8 cellular contexts compared by ENCODE assay signal in the genomic region with DNA sequence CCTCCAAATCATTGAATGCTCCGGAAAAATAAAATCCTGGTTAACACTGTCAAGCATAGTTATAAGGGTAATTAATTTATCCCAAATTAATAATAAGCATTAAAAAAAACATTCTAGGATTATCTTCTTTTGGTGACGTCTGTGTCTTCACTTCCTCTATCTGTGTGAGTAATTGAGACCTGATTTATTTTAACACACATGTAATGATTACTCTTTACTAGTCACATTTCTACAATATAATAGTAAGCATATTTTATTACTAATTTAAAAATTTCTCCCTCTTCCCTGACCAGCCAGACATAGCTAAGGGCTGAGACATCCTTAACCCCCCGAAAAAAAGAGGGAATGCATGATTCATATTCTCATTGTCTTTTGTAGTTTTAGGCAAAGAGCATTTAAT. TPM values are rescaled to one million over a fixed set of nuclear protein-coding genes. Genes with fewer than 3 reads are reported as not detected.
DNase-seq lines count a peak whose midpoint lies in the region; ATAC-seq, FAIRE-seq and TF ChIP-seq lines count a peak whose summit lies in the region.

No MANE protein-coding gene starts in this region.

- H3K9me3 ChIP-seq in heart right ventricle (peaks cover 0 to 19% (median 3%) of the 10 kb centered on the region in 11 donors), right atrium auricular region (peaks cover 0 to 4% of the 10 kb centered on the region in 2 donors), iPS-15b (ENCODE audit: control insufficient read depth, insufficient read depth, low read length) (peaks cover 5% of the 10 kb centered on the region), upper lobe of left lung (peaks cover 0 to 8% (median 2%) of the 10 kb centered on the region in 4 donors)

- H3K36me3 ChIP-seq in heart right ventricle (no peaks in the 10 kb centered on the region), right atrium auricular region (no peaks in the 10 kb centered on the region), iPS-15b (ENCODE audit: control insufficient read depth, insufficient read depth, low read length) (no peaks in the 10 kb centered on the region), upper lobe of left lung (no peaks in the 10 kb centered on the region)

- no peak for TF ChIP-seq POLR2A in upper lobe of left lung (IDR thresholded peaks at IDR 0.05)

- 60 to 64% methylated on average over 3 of the region's 3 CpGs for WGBS in heart right ventricle, 2 donors
- WGBS in upper lobe of left lung, 2 donors, result 59 to 68% methylated on average over 3 of the region's 3 CpGs

- H3K27ac ChIP-seq in heart right ventricle (peak overlapping the region in 4 of 10 donors; percentile 98 to 99 (median 99)), right atrium auricular region (no peak overlapping the region), upper lobe of left lung (peak overlapping the region in 1 of 4 donors; percentile 100)

- TF ChIP-seq CTCF in heart right ventricle (IDR thresholded peaks at IDR 0.05), result no peak
- TF ChIP-seq CTCF in right atrium auricular region (IDR thresholded peaks at IDR 0.05), result no peak
- TF ChIP-seq CTCF in WI38 (IDR thresholded peaks at IDR 0.05; ENCODE audit: low read depth, low read length), result no peak
- no peak for TF ChIP-seq CTCF in upper lobe of left lung (IDR thresholded peaks at IDR 0.05)
- TF ChIP-seq CTCF in D721Med (IDR thresholded peaks at IDR 0.05; ENCODE audit: insufficient read depth, missing control alignments), result no peak

- H3K4me3 ChIP-seq in heart right ventricle, result peak overlapping the region in 9 of 10 donors; percentile 80 to 97 (median 90)
- H3K4me3 ChIP-seq in right atrium auricular region, result peak overlapping the region in 1 of 2 donors; percentile 81
- peak overlapping the region; percentile 91 for H3K4me3 ChIP-seq in WI38 (ENCODE audit: low read depth, low read length)
- H3K4me3 ChIP-seq in iPS-15b (ENCODE audit: low read depth, low read length), result peak overlapping the region; percentile 63
- H3K4me3 ChIP-seq in upper lobe of left lung, result peak overlapping the region in 3 of 4 donors; percentile 81 to 92 (median 89)

- intact Hi-C loops in heart right ventricle (cut with DNase I), result loop anchor here in 7 of 10 donors (5.0 to 10.0 kb wide), 6 partner anchors 119 to 247 kb away; partner anchors contain the start of gene MLNR (in 1 of the 7)

- H3K9ac ChIP-seq in iPS-15b (ENCODE audit: low read depth, low read length), result no peak overlapping the region

- H3K4me1 ChIP-seq in heart right ventricle (peaks cover 0 to 61% (median 34%) of the 10 kb centered on the region in 9 donors), right atrium auricular region (peaks cover 0 to 28% of the 10 kb centered on the region in 2 donors), iPS-15b (ENCODE audit: control insufficient read depth, insufficient read depth, low read length) (peaks cover 25% of the 10 kb centered on the region), upper lobe of left lung (peaks cover 18 to 30% (median 24%) of the 10 kb centered on the region in 4 donors)

- no peak for FAIRE-seq in D721Med (lab: Jason Lieb, UNC)

- DNase-seq in heart right ventricle (no peak), right atrium auricular region (ENCODE audit: low spot score) (no peak), upper lobe of left lung (no peak), H4 (ENCODE audit: low spot score) (no peak), D721Med (ENCODE audit: insufficient read length, low spot score) (no peak)

- ATAC-seq in heart right ventricle (no peak), upper lobe of left lung (ENCODE audit: low FRiP score in 2 of 2) (no peak), HG03025 (IDR thresholded peaks at IDR 0.05; ENCODE audit: low FRiP score, unreplicated experiment) (no peak)

- TF ChIP-seq EP300 in upper lobe of left lung (IDR thresholded peaks at IDR 0.05), result no peak

- H3K27me3 ChIP-seq in heart right ventricle (no peaks in the 10 kb centered on the region), right atrium auricular region (no peaks in the 10 kb centered on the region), iPS-15b (ENCODE audit: control insufficient read depth, insufficient read depth, low read length) (no peaks in the 10 kb centered on the region), upper lobe of left lung (no peaks in the 10 kb centered on the region)

RNA-seq across cellular contexts. Expression of gene FNDC3A, which starts 2.3 kb away (rescaled TPM):
- total RNA-seq in heart right ventricle (10 to 100 TPM; 18.9 to 30.3 (median 23.6) TPM), right atrium auricular region (10 to 100 TPM; 22.7 to 29.4 TPM), upper lobe of left lung (10 to 100 TPM; 22.9 to 62.3 (median 44.6) TPM)
- polyA plus RNA-seq in heart right ventricle, result 10 to 100 TPM; 11.3 to 20.6 TPM
- total RNA-seq in H4 (2014; rRNA removed; shearing (Covaris generic)), result 10.4 and 16.6 TPM in 2 replicates
